In the genomic region with DNA sequence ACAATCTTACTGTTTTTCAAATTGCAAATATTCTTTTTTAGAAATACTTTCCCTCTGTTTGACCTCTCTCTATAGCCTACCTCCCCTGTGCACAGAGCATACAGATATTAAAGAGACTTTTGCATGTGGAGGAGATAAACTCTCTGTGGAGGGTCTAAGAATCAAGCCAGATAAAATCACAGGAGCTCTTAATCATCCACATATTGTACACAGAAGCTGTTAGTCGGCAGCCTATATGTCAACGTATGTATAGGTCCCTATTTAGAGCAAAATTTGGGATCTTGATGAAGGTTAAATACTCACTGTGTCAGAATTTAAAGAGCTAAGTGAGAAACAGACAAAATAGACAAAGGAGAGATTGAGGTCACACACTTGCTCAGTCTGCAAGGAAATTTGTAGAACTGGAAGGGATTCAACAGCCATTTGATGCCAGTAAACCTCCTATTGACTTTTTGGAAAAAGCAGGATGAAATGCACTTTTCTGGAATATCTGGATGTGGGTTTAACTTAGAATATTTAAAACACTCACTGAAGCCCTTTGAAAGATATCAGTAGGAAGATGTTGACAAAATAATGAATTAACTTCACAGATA, we compare ENCODE assay signal across 10 cellular contexts. TPM values are rescaled to one million over a fixed set of nuclear protein-coding genes. Genes with fewer than 3 reads are reported as not detected.
DNase-seq lines count a peak whose midpoint lies in the region; ATAC-seq and TF ChIP-seq lines count a peak whose summit lies in the region.
"Had no signal": no experiment of that assay in that cellular context is flagged by ENCODE, and none has a peak within 500 bp of the region (broad histone marks: within the 10 kb centered on the region; RNA-seq: fewer than 3 reads in every experiment).

No MANE protein-coding gene starts in this region.

- no peaks in the 10 kb centered on the region for H3K9me3 ChIP-seq in heart right ventricle
- no peaks in the 10 kb centered on the region for H3K9me3 ChIP-seq in right cardiac atrium (ENCODE audit: control insufficient read depth, low read length)
- no peaks in the 10 kb centered on the region for H3K9me3 ChIP-seq in body of pancreas
- H3K9me3 ChIP-seq in mesenchymal stem cell (ENCODE audit: control insufficient read depth, low read length), result no peaks in the 10 kb centered on the region

- H3K4me1 ChIP-seq in heart right ventricle (peaks cover 12 to 74% (median 58%) of the 10 kb centered on the region in 9 donors), right cardiac atrium (ENCODE audit: control insufficient read depth, insufficient read depth, low read length) (peaks cover 4% of the 10 kb centered on the region), body of pancreas (peaks cover 76% of the 10 kb centered on the region), mesenchymal stem cell (ENCODE audit: control insufficient read depth, insufficient read depth, low read depth, low read length) (peaks cover 16% of the 10 kb centered on the region), urinary bladder (ENCODE audit: insufficient read depth) (no peaks in the 10 kb centered on the region)

- no peak overlapping the region for H4K8ac ChIP-seq in mesenchymal stem cell (ENCODE audit: low read length)

- no peaks in the 10 kb centered on the region for H3K79me1 ChIP-seq in mesenchymal stem cell (replicated peaks; ENCODE audit: low read length, poor library complexity, severe bottlenecking)

- no peak overlapping the region for H2BK15ac ChIP-seq in mesenchymal stem cell (ENCODE audit: low read depth, poor library complexity, severe bottlenecking)

- DNase-seq in heart right ventricle, result no peak
- DNase-seq in right cardiac atrium, result no peak
- no peak for DNase-seq in body of pancreas
- no peak for DNase-seq in mesenchymal stem cell
- no peak for DNase-seq in NCI-H510A (lab: John Stamatoyannopoulos, UW)
- DNase-seq: activated CD8-positive, alpha-beta memory T cell treated with anti-CD3 and anti-CD28 coated beads, Interleukin-2, amount 10 ng/mL, durations not matched to agents 7 days and 5 days; MM.1S had no signal

- H3K27ac ChIP-seq in heart right ventricle (peak overlapping the region; percentile 95 to 100 (median 99)), right cardiac atrium (ENCODE audit: low read length) (no peak overlapping the region), body of pancreas (peak overlapping the region; percentile 97 to 100 (median 100)), mesenchymal stem cell (ENCODE audit: low read length, poor library complexity, severe bottlenecking) (peak overlapping the region; percentile 77), urinary bladder (ENCODE audit: low read depth) (peak overlapping the region; percentile 51)

- H2BK5ac ChIP-seq in mesenchymal stem cell (ENCODE audit: low read depth, low read length, poor library complexity, severe bottlenecking), result no peak overlapping the region

- no peak overlapping the region for H4K91ac ChIP-seq in mesenchymal stem cell (ENCODE audit: low read length)

- no peak overlapping the region for H2BK120ac ChIP-seq in mesenchymal stem cell (ENCODE audit: low read depth, low read length)

- no peak overlapping the region for H3K14ac ChIP-seq in mesenchymal stem cell (ENCODE audit: low read length in 2 of 2)

- no peak for TF ChIP-seq POLR2A in body of pancreas (IDR thresholded peaks at IDR 0.05)

- H3K9ac ChIP-seq in mesenchymal stem cell (ENCODE audit: low read length), result peak overlapping the region; percentile 97

- no peaks in the 10 kb centered on the region for H3K27me3 ChIP-seq in heart right ventricle
- no peaks in the 10 kb centered on the region for H3K27me3 ChIP-seq in right cardiac atrium (ENCODE audit: control insufficient read depth, insufficient read depth)
- no peaks in the 10 kb centered on the region for H3K27me3 ChIP-seq in body of pancreas
- no peaks in the 10 kb centered on the region for H3K27me3 ChIP-seq in mesenchymal stem cell (ENCODE audit: control insufficient read depth in 1 of 2, insufficient read depth in 1 of 2, low read length in 2 of 2)

- no peak overlapping the region for H2AFZ ChIP-seq in mesenchymal stem cell (ENCODE audit: low read depth, low read length)

- H3K36me3 ChIP-seq in heart right ventricle, result no peaks in the 10 kb centered on the region
- H3K36me3 ChIP-seq in body of pancreas (replicated peaks in 1 of 2; ENCODE audit: insufficient read depth in 1 of 2, low read depth in 2 of 2), result no peaks in the 10 kb centered on the region
- H3K36me3 ChIP-seq in mesenchymal stem cell (ENCODE audit: control insufficient read depth in 1 of 2, insufficient read depth in 2 of 2, low read depth in 1 of 2, low read length in 2 of 2), result peaks cover 0 to 2% of the 10 kb centered on the region in 2 experiments
- no peaks in the 10 kb centered on the region for H3K36me3 ChIP-seq in urinary bladder (ENCODE audit: insufficient read depth)

- H2BK12ac ChIP-seq in mesenchymal stem cell (ENCODE audit: low read length in 2 of 2), result peak overlapping the region in 1 of 2 experiments; percentile 61

- H3K18ac ChIP-seq in mesenchymal stem cell (ENCODE audit: low read depth in 1 of 2, low read length in 2 of 2), result peak overlapping the region in 1 of 2 experiments; percentile 30

- ATAC-seq in heart right ventricle (no peak), right cardiac atrium (no peak), body of pancreas (no peak), GM19463 (IDR thresholded peaks at IDR 0.05; ENCODE audit: unreplicated experiment) (no peak), GM21360 (IDR thresholded peaks at IDR 0.05; ENCODE audit: unreplicated experiment) (no peak)
- ATAC-seq: activated CD8-positive, alpha-beta memory T cell treated with anti-CD3 and anti-CD28 coated beads, Interleukin-2, amount 10 ng/mL, durations not matched to agents 7 days and 5 days had no signal

- no peak overlapping the region for H3K23ac ChIP-seq in mesenchymal stem cell (ENCODE audit: low read length in 2 of 2)

- H3K4me2 ChIP-seq in mesenchymal stem cell (ENCODE audit: low read length, poor library complexity, severe bottlenecking), result no peak overlapping the region

- H2AK5ac ChIP-seq in mesenchymal stem cell (ENCODE audit: low read length, severe bottlenecking), result no peak overlapping the region

- H3K4me3 ChIP-seq in heart right ventricle (peak overlapping the region in 1 of 10 donors; percentile 70), right cardiac atrium (ENCODE audit: low read length) (no peak overlapping the region), body of pancreas (no peak overlapping the region), mesenchymal stem cell (ENCODE audit: insufficient read depth in 1 of 2, low read depth in 1 of 2, low read length in 2 of 2) (peak overlapping the region in 1 of 2 experiments; percentile 9), urinary bladder (ENCODE audit: low read depth, low read length) (no peak overlapping the region)

- no peak overlapping the region for H3K4ac ChIP-seq in mesenchymal stem cell (ENCODE audit: low read depth in 1 of 2, low read length in 2 of 2)

- no peak for TF ChIP-seq CTCF in heart right ventricle (IDR thresholded peaks at IDR 0.05)
- no peak for TF ChIP-seq CTCF in body of pancreas (IDR thresholded peaks at IDR 0.05)

- intact Hi-C loops in heart right ventricle (cut with DNase I), result loop anchor here in 9 of 10 donors (2.0 to 10.0 kb wide), 13 partner anchors 105 to 468 kb away; no protein-coding TSS in a partner anchor
- intact Hi-C loops in right cardiac atrium (cut with DNase I), result loop anchor here (2.0 to 10.0 kb wide), 7 partner anchors 88 to 468 kb away; no protein-coding TSS in a partner anchor
- intact Hi-C loops in body of pancreas (cut with DNase I), result no loop called here

- WGBS in heart right ventricle, 2 donors, result 25 to 30% methylated on average over 2 of the region's 2 CpGs
- 20% methylated on average over 2 of the region's 2 CpGs for WGBS in right cardiac atrium
- WGBS in body of pancreas, 2 donors, result 23 to 27% methylated on average over 2 of the region's 2 CpGs
- 52% methylated on average over 2 of the region's 2 CpGs for WGBS in mesenchymal stem cell
- 21% methylated on average over 2 of the region's 2 CpGs for WGBS in urinary bladder

RNA-seq across cellular contexts. Expression of gene IRF2BP2, which starts 4.1 kb away (rescaled TPM):
- total RNA-seq in heart right ventricle, result 100 to 1,000 TPM in 6 of 10 donors, 10 to 100 TPM in 4; 78.2 to 181 (median 104) TPM
- 10 to 100 TPM; 50.6 to 54.0 TPM for polyA plus RNA-seq in heart right ventricle
- 100 to 1,000 TPM in 3 of 4 donors, 10 to 100 TPM in 1; 92.3 to 123 (median 108) TPM for total RNA-seq in right cardiac atrium
- 69.3 TPM for polyA plus RNA-seq in right cardiac atrium
- total RNA-seq in body of pancreas, result 10 to 100 TPM; 82.7 to 83.3 TPM
- 98.6 TPM for polyA plus RNA-seq in mesenchymal stem cell (2013, experiment 1 of 2)
- 94.7 TPM for polyA plus RNA-seq in mesenchymal stem cell (2013, experiment 2 of 2)
- 137 TPM for total RNA-seq in urinary bladder
- polyA plus RNA-seq in urinary bladder, result 137 TPM
